9 cellular contexts compared by ENCODE assay signal in the genomic region with DNA sequence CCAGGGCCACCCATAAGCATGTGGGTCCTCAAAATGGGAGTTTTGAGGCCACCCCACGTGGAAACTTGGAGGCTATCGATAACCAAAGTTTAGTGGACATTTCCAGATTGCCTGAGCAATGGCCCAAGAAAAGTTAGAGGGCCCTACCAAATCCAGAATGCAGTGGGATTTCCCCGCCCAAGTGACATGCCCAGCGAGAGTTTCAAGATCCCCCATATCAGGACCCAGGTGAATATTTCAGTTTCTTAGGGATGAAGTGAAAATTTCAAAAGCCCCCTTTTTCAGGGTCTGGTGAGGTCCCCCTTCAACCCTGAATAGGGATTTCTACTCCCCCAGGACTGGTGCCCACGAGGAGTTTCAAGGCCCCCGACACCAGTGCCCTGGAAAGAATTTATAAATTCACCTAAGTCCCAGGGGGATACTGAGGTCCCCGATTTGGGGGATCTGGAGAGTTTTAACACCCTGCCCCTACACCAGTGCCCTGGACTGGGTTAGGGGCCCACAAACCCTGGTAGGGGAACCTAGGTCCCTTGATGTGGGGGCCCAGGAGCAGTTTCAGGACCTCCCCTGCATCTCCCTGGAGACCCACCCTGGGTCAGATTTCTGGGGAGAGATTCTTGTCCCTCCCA. TPM values are rescaled to one million over a fixed set of nuclear protein-coding genes. Genes with fewer than 3 reads are reported as not detected.
A peak's percentile ranks its signal among the peaks of the same experiment; 100 is the strongest.
DNase-seq lines count a peak whose midpoint lies in the region.
"Had no signal": no experiment of that assay in that cellular context is flagged by ENCODE, and none has a peak within 500 bp of the region (broad histone marks: within the 10 kb centered on the region; RNA-seq: fewer than 3 reads in every experiment).

No MANE protein-coding gene starts in this region.

- H3K27ac Mint-ChIP-seq in activated naive CD4-positive, alpha-beta T cell treated with anti-CD3 and anti-CD28 coated beads, Interleukin-2, amount 50 U/mL, for 24 hours: peak overlapping the region; percentile 94

- peak overlapping the region; percentile 95 for H4K8ac ChIP-seq in mesendoderm (ENCODE audit: low read depth, low read length)

- peak overlapping the region; percentile 88 to 99 (median 94) for H3K4me2 ChIP-seq in BLaER1 treated with 17β-estradiol and CSF1 and Interleukin-3, amounts not matched to agents 10 nM and 100 nM
- peak overlapping the region; percentile 20 for H3K4me2 ChIP-seq in mesendoderm (ENCODE audit: low read length)

- no peaks in the 10 kb centered on the region for H3K36me3 Mint-ChIP-seq in activated naive CD4-positive, alpha-beta T cell treated with anti-CD3 and anti-CD28 coated beads, Interleukin-2, amount 50 U/mL, for 24 hours

- peak overlapping the region; percentile 65 for H3K18ac ChIP-seq in mesendoderm (ENCODE audit: low read length)

- no peak overlapping the region for H2BK120ac ChIP-seq in mesendoderm (ENCODE audit: low read depth, low read length)

- H3K4ac ChIP-seq in mesendoderm (ENCODE audit: low read depth, low read length): peak overlapping the region; percentile 39

- peaks cover 19 to 36% (median 33%) of the 10 kb centered on the region in 11 experiments; a peak in 21 of 22 replicates for H3K36me3 ChIP-seq in BLaER1 treated with 17β-estradiol and CSF1 and Interleukin-3, amounts not matched to agents 10 nM and 100 nM
- H3K36me3 ChIP-seq in H7 (replicated peaks; ENCODE audit: control insufficient read depth, insufficient read depth, low read length): peaks cover 3% of the 10 kb centered on the region
- no peaks in the 10 kb centered on the region for H3K36me3 ChIP-seq in mesendoderm (ENCODE audit: control insufficient read depth, insufficient read depth, low read length)

- peak overlapping the region; percentile 82 for H3K56ac ChIP-seq in mesendoderm (ENCODE audit: low read length)

- no peak overlapping the region for H2BK15ac ChIP-seq in mesendoderm (replicated peaks; ENCODE audit: low read depth)

- H2BK5ac ChIP-seq in mesendoderm (ENCODE audit: low read length): no peak overlapping the region

- WGBS in mesendoderm (ENCODE audit: extremely low coverage, insufficient coverage, low lambda C conversion rate): no CpG with 5 or more reads among the region's 7 CpGs

- H4K20me1 ChIP-seq in BLaER1 treated with 17β-estradiol and CSF1 and Interleukin-3, amounts not matched to agents 10 nM and 100 nM: peaks cover 0 to 30% (median 4%) of the 10 kb centered on the region in 11 experiments; a peak in 8 of 22 replicates

- no peaks in the 10 kb centered on the region for H3K9me3 Mint-ChIP-seq in activated naive CD4-positive, alpha-beta T cell treated with anti-CD3 and anti-CD28 coated beads, Interleukin-2, amount 50 U/mL, for 24 hours

- peaks cover 24% of the 10 kb centered on the region for H3K4me1 Mint-ChIP-seq in activated naive CD4-positive, alpha-beta T cell treated with anti-CD3 and anti-CD28 coated beads, Interleukin-2, amount 50 U/mL, for 24 hours

- H3K4me3 Mint-ChIP-seq in activated naive CD4-positive, alpha-beta T cell treated with anti-CD3 and anti-CD28 coated beads, Interleukin-2, amount 50 U/mL, for 24 hours: peak overlapping the region; percentile 89

- H3K23ac ChIP-seq in mesendoderm (ENCODE audit: low read length): no peak overlapping the region

- H3K9me3 ChIP-seq in BLaER1 treated with 17β-estradiol and CSF1 and Interleukin-3, amounts not matched to agents 10 nM and 100 nM (replicated peaks in 1 of 11): no peaks in the 10 kb centered on the region

- no peaks in the 10 kb centered on the region for H3K79me2 ChIP-seq in mesendoderm (ENCODE audit: control insufficient read depth, insufficient read depth, low read length)

- H3K27me3 ChIP-seq in BLaER1 treated with 17β-estradiol and CSF1 and Interleukin-3, amounts not matched to agents 10 nM and 100 nM: no peaks in the 10 kb centered on the region
- no peaks in the 10 kb centered on the region for H3K27me3 ChIP-seq in H7 (ENCODE audit: control insufficient read depth, insufficient read depth, low read length)
- H3K27me3 ChIP-seq in mesendoderm (ENCODE audit: insufficient read depth, low read length, poor library complexity): no peaks in the 10 kb centered on the region

- peaks cover 48 to 71% (median 59%) of the 10 kb centered on the region in 10 experiments for H3K4me1 ChIP-seq in BLaER1 treated with 17β-estradiol and CSF1 and Interleukin-3, amounts not matched to agents 10 nM and 100 nM
- H3K4me1 ChIP-seq in mesendoderm (ENCODE audit: control insufficient read depth, low read depth, low read length): peaks cover 3% of the 10 kb centered on the region

- no peaks in the 10 kb centered on the region for H3K27me3 Mint-ChIP-seq in activated naive CD4-positive, alpha-beta T cell treated with anti-CD3 and anti-CD28 coated beads, Interleukin-2, amount 50 U/mL, for 24 hours

- peak overlapping the region; percentile 91 for H4K5ac ChIP-seq in mesendoderm (ENCODE audit: low read length)

- peak overlapping the region; percentile 69 to 87 (median 83) for H3K27ac ChIP-seq in BLaER1 treated with 17β-estradiol and CSF1 and Interleukin-3, amounts not matched to agents 10 nM and 100 nM
- peak overlapping the region; percentile 51 for H3K27ac ChIP-seq in mesendoderm (ENCODE audit: low read depth, low read length)

- H2AK5ac ChIP-seq in mesendoderm (ENCODE audit: low read length): peak overlapping the region; percentile 88

- DNase-seq in H7: no peak
- no peak for DNase-seq in mesendoderm
- no peak for DNase-seq in RPMI8226
- DNase-seq in NCI-H146 treated with DMSO at 0.1 percent for 48 hours (lab: John Stamatoyannopoulos, UW; ENCODE audit: unreplicated experiment): no peak
- no peak for DNase-seq in COR-L47 (lab: John Stamatoyannopoulos, UW)
- no peak for DNase-seq in NOMO-1 treated with DMSO at 0.1 percent for 48 hours (lab: John Stamatoyannopoulos, UW; ENCODE audit: unreplicated experiment)
- DNase-seq: NCI-H774 had no signal

- H3K79me1 ChIP-seq in mesendoderm (ENCODE audit: low read length): no peaks in the 10 kb centered on the region

- H3K4me3 ChIP-seq in BLaER1 treated with 17β-estradiol and CSF1 and Interleukin-3, amounts not matched to agents 10 nM and 100 nM: peak overlapping the region; percentile 61 to 90 (median 76)
- peak overlapping the region; percentile 57 for H3K4me3 ChIP-seq in H7 (ENCODE audit: insufficient read depth, low read depth, low read length)
- H3K4me3 ChIP-seq in mesendoderm (ENCODE audit: low read length): no peak overlapping the region

- peak overlapping the region; percentile 65 to 87 (median 80) for H3K9ac ChIP-seq in BLaER1 treated with 17β-estradiol and CSF1 and Interleukin-3, amounts not matched to agents 10 nM and 100 nM
- H3K9ac ChIP-seq in mesendoderm (ENCODE audit: low read length): peak overlapping the region; percentile 60

RNA-seq across cellular contexts. Expression of a gene that starts 0.7 kb away (rescaled TPM):
- 203 and 204 TPM in 2 replicates for total RNA-seq in H7 (2014; rRNA removed; shearing (Covaris generic))
- polyA plus RNA-seq in mesendoderm (2013, experiment 1 of 2): 4.3 TPM
- 4.1 TPM for polyA plus RNA-seq in mesendoderm (2013, experiment 2 of 2)

RNA-seq across cellular contexts. Expression of a gene that starts 10.7 kb away (rescaled TPM):
- 0.42 and 1.5 TPM in 2 replicates for total RNA-seq in H7 (2014; rRNA removed; shearing (Covaris generic))
- polyA plus RNA-seq in mesendoderm (2013, experiment 1 of 2): not detected
- polyA plus RNA-seq in mesendoderm (2013, experiment 2 of 2): not detected

RNA-seq across cellular contexts. Expression of a gene that starts 15.1 kb away (rescaled TPM):
- total RNA-seq in H7 (2014; rRNA removed; shearing (Covaris generic)): 75.1 and 91.4 TPM in 2 replicates
- 24.2 TPM for polyA plus RNA-seq in mesendoderm (2013, experiment 1 of 2)
- 22.3 TPM for polyA plus RNA-seq in mesendoderm (2013, experiment 2 of 2)

RNA-seq across cellular contexts. Expression of a gene that starts 27.6 kb away (rescaled TPM):
- not detected in 2 replicates for total RNA-seq in H7 (2014; rRNA removed; shearing (Covaris generic))
- polyA plus RNA-seq in mesendoderm (2013, experiment 1 of 2): 0.06 TPM
- 0.08 TPM for polyA plus RNA-seq in mesendoderm (2013, experiment 2 of 2)

RNA-seq across cellular contexts. Expression of a gene that starts 43.7 kb away (rescaled TPM):
- total RNA-seq in H7 (2014; rRNA removed; shearing (Covaris generic)): not detected in 2 replicates
- polyA plus RNA-seq in mesendoderm (2013, experiment 1 of 2): 0.22 TPM
- polyA plus RNA-seq in mesendoderm (2013, experiment 2 of 2): 0.25 TPM
